8 cellular contexts compared by ENCODE assay signal in genomic region chr21:28745131-28746055, GRCh38.
DNase-seq lines count a peak whose midpoint lies in the region; FAIRE-seq lines count a peak whose summit lies in the region.

No MANE protein-coding gene starts in this region.

- peak overlapping the region; percentile 49 for H3K27ac ChIP-seq in substantia nigra (ENCODE audit: low read depth, low read length, poor library complexity, severe bottlenecking)

- H3K4me1 ChIP-seq in HAP-1: 0 out of 2 replicates have a peak, but pooled peaks cover 2% of the 10 kb centered on the region

- H3K9me3 ChIP-seq in HAP-1: no peaks in the 10 kb centered on the region

- in situ Hi-C loops in G401 (cut with HindIII; ENCODE audit: low sequenced_read_pairs): no loop called here
- in situ Hi-C loops in HAP-1 (cut with MboI; ENCODE audit: low sequenced_read_pairs): loop anchor here (5.0 to 10.0 kb wide), 2 partner anchors 1041 to 1898 kb away; partner anchors contain the start of gene ADAMTS1

- H3K4me3 ChIP-seq in HAP-1: no peak overlapping the region

- no peaks in the 10 kb centered on the region for H3K36me3 ChIP-seq in HAP-1 (replicated peaks)

- no peaks in the 10 kb centered on the region for H3K27me3 ChIP-seq in HAP-1 (ENCODE audit: low read depth)

- FAIRE-seq in frontal cortex (lab: Jason Lieb, UNC): peak; percentile 83

- peak; percentile 87 for DNase-seq in G401 (ENCODE audit: low spot score)
- peak; percentile 76 to 84 for DNase-seq in HAP-1 (ENCODE audit: low spot score in 2 of 2)
- DNase-seq in M059J (ENCODE audit: low read depth): peak; percentile 78
- peak; percentile 74 for DNase-seq in SHP77 treated with DMSO at 0.1 percent for 48 hours (lab: John Stamatoyannopoulos, UW)
- DNase-seq in activated gamma-delta T cell treated with anti-CD3 and anti-CD28 coated beads, Interleukin-2, amount 50 U/mL, for 16 hours (ENCODE audit: low read depth): peak; percentile 33
- peak; percentile 33 to 36 for DNase-seq in frontal cortex (ENCODE audit: low spot score in 2 of 2)
- DNase-seq in non-pigmented ciliary epithelial cell (ENCODE audit: low read depth): peak; percentile 77
- peak in 45 of 49 donors; percentile 0 to 78 (median 47) for DNase-seq in substantia nigra (lab: John Stamatoyannopoulos, UW)

Comparison
In these comparisons a context has a peak if more than half of its experiments do, and no peak if none do; other contexts are left out.
1. DNase-seq: peak in every context shown above with its lines; median percentile 87 in G401; 80 in HAP-1; 78 in M059J; 77 in non-pigmented ciliary epithelial cell; 74 in SHP77 treated with DMSO at 0.1 percent for 48 hours; 47 in substantia nigra; 34 in frontal cortex; 33 in activated gamma-delta T cell treated with anti-CD3 and anti-CD28 coated beads, Interleukin-2, amount 50 U/mL, for 16 hours.